Comparison of ENCODE assay signal across 17 cellular contexts in genomic region chr2:179449010-179449409, GRCh38.
DNase-seq lines count a peak whose midpoint lies in the region; ATAC-seq and TF ChIP-seq lines count a peak whose summit lies in the region.
"Had no signal": no experiment of that assay in that cellular context is flagged by ENCODE, and none has a peak within 500 bp of the region (broad histone marks: within the 10 kb centered on the region; RNA-seq: fewer than 3 reads in every experiment).

No MANE protein-coding gene starts in this region.

- ATAC-seq in GM18867 (IDR thresholded peaks at IDR 0.05; ENCODE audit: unreplicated experiment) (peak; percentile 83), GM21515 (IDR thresholded peaks at IDR 0.05; ENCODE audit: unreplicated experiment) (peak; percentile 75), HG03066 (IDR thresholded peaks at IDR 0.05; ENCODE audit: low read depth, unreplicated experiment) (peak; percentile 91), activated B cell treated with CpG ODN at 0.5 μM for 24 hours (ENCODE audit: low read depth) (peak; percentile 31), Right ventricle myocardium superior (ENCODE audit: poor library complexity) (no peak)
- ATAC-seq: HCT116 had no signal

- H3K4me1 ChIP-seq in tibial nerve, result peaks cover 0 to 2% (median 0%) of the 10 kb centered on the region in 4 donors

- TF ChIP-seq CTCF in activated B cell treated with CpG ODN at 0.5 μM for 24 hours (IDR thresholded peaks at IDR 0.05), result no peak
- TF ChIP-seq CTCF in tibial nerve (IDR thresholded peaks at IDR 0.05), result no peak

- H3K27me3 ChIP-seq in tibial nerve, result no peaks in the 10 kb centered on the region
- H3K27me3 ChIP-seq: ovary had no signal

- CTCF ChIA-PET in activated B cell treated with CpG ODN at 0.5 μM for 24 hours (lab: Charles Lee), result no interaction called here

- POLR2A ChIA-PET in activated B cell treated with CpG ODN at 0.5 μM for 24 hours (lab: Charles Lee), result no interaction called here

- DNase-seq in activated B cell treated with CpG ODN at 0.5 μM for 24 hours, result no peak
- DNase-seq in DMS153 treated with DMSO at 0.1 percent for 48 hours (lab: John Stamatoyannopoulos, UW; ENCODE audit: unreplicated experiment), result no peak
- DNase-seq in Right ventricle myocardium superior, result no peak
- no peak for DNase-seq in middle frontal gyrus (ENCODE audit: extremely low spot score, low spot score)
- no peak for DNase-seq in tibial nerve (ENCODE audit: low spot score in 2 of 2)
- DNase-seq: activated CD4-positive, CD25-positive, alpha-beta regulatory T cell; DMS53; IMR-90; NCI-H526 treated with DMSO at 0.1 percent for 48 hours; ovary; stimulated activated CD4-positive, alpha-beta T cell treated with anti-CD3 and anti-CD28 coated beads, Interleukin-4, amount 100 ng/mL, for 4 hours had no signal

- WGBS in tibial nerve, 2 donors, result 75 to 86% methylated on average over 4 of the region's 4 CpGs

- no peak overlapping the region for H3K27ac Mint-ChIP-seq in activated B cell treated with CpG ODN at 0.5 μM for 24 hours

- no peak overlapping the region for H3K4me3 ChIP-seq in tibial nerve
- H3K4me3 ChIP-seq: coronary artery, ovary, thoracic aorta had no signal

- no peak for TF ChIP-seq EP300 in tibial nerve (IDR thresholded peaks at IDR 0.05)

- intact Hi-C loops in activated B cell treated with CpG ODN at 0.5 μM for 24 hours (cut with micrococcal nuclease) (no loop called here), Right ventricle myocardium superior (cut with DNase I) (no loop called here)

- no peak for TF ChIP-seq POLR2A in tibial nerve (IDR thresholded peaks at IDR 0.05)

- H3K27me3 Mint-ChIP-seq in activated B cell treated with CpG ODN at 0.5 μM for 24 hours, result peaks cover 14% of the 10 kb centered on the region

- no peaks in the 10 kb centered on the region for H3K36me3 Mint-ChIP-seq in activated B cell treated with CpG ODN at 0.5 μM for 24 hours (ENCODE audit: low read depth)

- H3K4me1 Mint-ChIP-seq in activated B cell treated with CpG ODN at 0.5 μM for 24 hours, result peaks cover 3% of the 10 kb centered on the region

- H3K27ac ChIP-seq in tibial nerve, result no peak overlapping the region
- H3K27ac ChIP-seq: coronary artery, ovary, thoracic aorta had no signal

- peaks cover 3% of the 10 kb centered on the region for H3K9me3 Mint-ChIP-seq in activated B cell treated with CpG ODN at 0.5 μM for 24 hours

- no peak overlapping the region for H3K4me3 Mint-ChIP-seq in activated B cell treated with CpG ODN at 0.5 μM for 24 hours

- H3K36me3 ChIP-seq in tibial nerve, result no peaks in the 10 kb centered on the region
- H3K36me3 ChIP-seq: ovary, thoracic aorta had no signal

- no peaks in the 10 kb centered on the region for H3K9me3 ChIP-seq in tibial nerve
- H3K9me3 ChIP-seq: ovary, thoracic aorta had no signal
